In genomic region chr18:79274823-79275222, GRCh38 we compare ENCODE assay signal across 17 cellular contexts.
"Had no signal": no experiment of that assay in that cellular context is flagged by ENCODE, and none has a peak within 500 bp of the region (broad histone marks: within the 10 kb centered on the region; RNA-seq: fewer than 3 reads in every experiment).

No MANE protein-coding gene starts in this region.

- H3K9me3 ChIP-seq: ascending aorta, esophagus muscularis mucosa, right atrium auricular region, suprapubic skin had no signal

- DNase-seq: activated CD4-positive, alpha-beta T cell treated with anti-CD3 and anti-CD28 coated beads for 4 hours; activated CD8-positive, alpha-beta memory T cell treated with anti-CD3 and anti-CD28 coated beads, Interleukin-2, amount 50 U/mL, for 4 hours; activated CD8-positive, alpha-beta T cell treated with anti-CD3 and anti-CD28 coated beads for 36 hours; activated T-cell treated with anti-CD3 and anti-CD28 coated beads, Interleukin-2, amount 50 U/mL, for 72 hours; glutamatergic neuron; left colon; midbrain; posterior cingulate gyrus; stimulated activated naive CD8-positive, alpha-beta T cell treated with anti-CD3 and anti-CD28 coated beads, Interleukin-15, Interleukin-2, amounts not matched to agents 100 U/mL and 50 U/mL, for 24 hours had no signal

- H3K27ac ChIP-seq: ascending aorta, esophagus muscularis mucosa, right atrium auricular region, suprapubic skin, VCaP had no signal

- ATAC-seq: activated CD8-positive, alpha-beta T cell treated with anti-CD3 and anti-CD28 coated beads for 36 hours; activated T-cell treated with anti-CD3 and anti-CD28 coated beads, Interleukin-2, amount 50 U/mL, for 72 hours; left colon; stimulated activated naive CD8-positive, alpha-beta T cell treated with anti-CD3 and anti-CD28 coated beads, Interleukin-15, Interleukin-2, amounts not matched to agents 100 U/mL and 50 U/mL, for 24 hours had no signal

- H3K27ac Mint-ChIP-seq: activated CD8-positive, alpha-beta T cell treated with anti-CD3 and anti-CD28 coated beads for 36 hours; type B pancreatic cell had no signal

- H3K27me3 ChIP-seq: ascending aorta, esophagus muscularis mucosa, right atrium auricular region, suprapubic skin had no signal

- H3K27me3 Mint-ChIP-seq: activated CD8-positive, alpha-beta T cell treated with anti-CD3 and anti-CD28 coated beads for 36 hours; type B pancreatic cell had no signal

- H3K9me3 Mint-ChIP-seq: activated CD8-positive, alpha-beta T cell treated with anti-CD3 and anti-CD28 coated beads for 36 hours; activated T-cell treated with anti-CD3 and anti-CD28 coated beads, Interleukin-2, amount 50 U/mL, for 72 hours; type B pancreatic cell had no signal

- H3K4me3 ChIP-seq: ascending aorta, esophagus muscularis mucosa, lung, right atrium auricular region, skin epidermis, suprapubic skin had no signal

- H3K4me3 Mint-ChIP-seq: activated CD8-positive, alpha-beta T cell treated with anti-CD3 and anti-CD28 coated beads for 36 hours; type B pancreatic cell had no signal

- H3K4me1 ChIP-seq: ascending aorta, esophagus muscularis mucosa, right atrium auricular region, suprapubic skin had no signal
